25 cellular contexts compared by ENCODE assay signal in genomic region chr1:247539214-247539613, GRCh38. TPM values are rescaled to one million over a fixed set of nuclear protein-coding genes. Genes with fewer than 3 reads are reported as not detected.
"Had no signal": no experiment of that assay in that cellular context is flagged by ENCODE, and none has a peak within 500 bp of the region (broad histone marks: within the 10 kb centered on the region; RNA-seq: fewer than 3 reads in every experiment).

No MANE protein-coding gene starts in this region.

- H3K9me3 ChIP-seq: SJCRH30 had no signal

- H3K4me3 ChIP-seq: SJCRH30 had no signal

- H3K4me2 ChIP-seq: KMS-11 had no signal

- H3K4me3 Mint-ChIP-seq: T-helper 17 cell had no signal

- DNase-seq: Kasumi-1, MV-4-11, NCI-H1092, NCI-H1105 treated with DMSO at 0.1 percent for 48 hours, NCI-H1417 treated with DMSO at 0.1 percent for 48 hours, NCI-H146, NCI-H1694 treated with DMSO at 0.1 percent for 48 hours, NCI-H1930, NCI-H2081, NCI-H2107, NCI-H2227 treated with DMSO at 0.1 percent for 48 hours, NCI-H524, NCI-H526 treated with DMSO at 0.1 percent for 48 hours, NCI-H748 treated with DMSO at 0.1 percent for 48 hours, PC-3, SHP77 treated with DMSO at 0.1 percent for 48 hours, SJCRH30, T-helper 1 cell, T-helper 17 cell had no signal

- H3K27me3 ChIP-seq: SJCRH30 had no signal

- H3K4me1 ChIP-seq: SJCRH30 had no signal

- H3K36me3 ChIP-seq: SJCRH30 had no signal

- H3K27ac ChIP-seq: KMS-11, SJCRH30 had no signal

- H3K27ac Mint-ChIP-seq: T-helper 17 cell had no signal

- H3K9ac ChIP-seq: KMS-11 had no signal

RNA-seq across cellular contexts. Expression of gene OR2C3, which starts 3.0 kb away (rescaled TPM):
- total RNA-seq: HT-29, MCF 10A, NCI-H460, OCI-LY7, PC-3, SJCRH30, T-helper 17 cell had no signal

RNA-seq across cellular contexts. Expression of gene GCSAML, which starts 9.7 kb away (rescaled TPM):
- total RNA-seq: HT-29, MCF 10A, NCI-H460, OCI-LY7, PC-3, SJCRH30 had no signal

RNA-seq across cellular contexts. Expression of gene OR2G2, which starts 48.9 kb away (rescaled TPM):
- total RNA-seq: HT-29, MCF 10A, NCI-H460, OCI-LY7, PC-3, Right ventricle myocardium inferior, SJCRH30, T-helper 17 cell had no signal
